In genomic region chr15:92601940-92602593, GRCh38 we compare ENCODE assay signal across 20 cellular contexts. TPM values are rescaled to one million over a fixed set of nuclear protein-coding genes. Genes with fewer than 3 reads are reported as not detected.
DNase-seq lines count a peak whose midpoint lies in the region; ATAC-seq and TF ChIP-seq lines count a peak whose summit lies in the region.
"Had no signal": no experiment of that assay in that cellular context is flagged by ENCODE, and none has a peak within 500 bp of the region (broad histone marks: within the 10 kb centered on the region; RNA-seq: fewer than 3 reads in every experiment).

No MANE protein-coding gene starts in this region.

- H3K9ac ChIP-seq in MM.1S (ENCODE audit: low read length), result no peak overlapping the region

- no peak overlapping the region for H3K4me2 ChIP-seq in MM.1S (ENCODE audit: low read depth, low read length)
- H3K4me2 ChIP-seq: A549 had no signal

- H3K9me3 ChIP-seq in lower lobe of right lung (no peaks in the 10 kb centered on the region), MM.1S (replicated peaks; ENCODE audit: insufficient read depth, low read length) (no peaks in the 10 kb centered on the region)
- H3K9me3 ChIP-seq: A549 had no signal

- DNase-seq in activated effector memory CD4-positive, alpha-beta T cell treated with anti-CD3 and anti-CD28 coated beads, Interleukin-2, amount 50 U/mL, for 16 hours, result peak; percentile 3
- DNase-seq in activated effector memory CD4-positive, alpha-beta T cell treated with Interleukin-2 at 50 U/mL for 16 hours, result no peak
- no peak for DNase-seq in lower lobe of right lung
- DNase-seq in sciatic nerve (ENCODE audit: low spot score), result peak; percentile 15
- no peak for DNase-seq in NCI-H187 treated with DMSO at 0.1 percent for 48 hours (lab: John Stamatoyannopoulos, UW)
- DNase-seq in MM.1S, result no peak
- DNase-seq: AML-193; CD4-positive, alpha-beta memory T cell; DMS79 treated with DMSO at 0.1 percent for 48 hours; GF-D8; GOT3; H7; HFFc6; IMR-90 had no signal

- H2AFZ ChIP-seq in MM.1S (ENCODE audit: low read length), result no peak overlapping the region

- no peaks in the 10 kb centered on the region for H3K36me3 ChIP-seq in lower lobe of right lung
- no peaks in the 10 kb centered on the region for H3K36me3 ChIP-seq in MM.1S (replicated peaks; ENCODE audit: insufficient read depth, low read length)

- TF ChIP-seq CTCF in lower lobe of right lung (IDR thresholded peaks at IDR 0.05) (no peak), MM.1S (IDR thresholded peaks at IDR 0.05; ENCODE audit: low read length) (no peak)

- H3K27ac ChIP-seq in lower lobe of right lung, result peak overlapping the region; percentile 58
- no peak overlapping the region for H3K27ac ChIP-seq in MM.1S (ENCODE audit: low read length)
- H3K27ac ChIP-seq: 22Rv1, A549 had no signal

- no peaks in the 10 kb centered on the region for H3K79me2 ChIP-seq in MM.1S (ENCODE audit: low read length)

- no peaks in the 10 kb centered on the region for H4K20me1 ChIP-seq in MM.1S (ENCODE audit: insufficient read depth, low read length)

- H3K27me3 ChIP-seq in lower lobe of right lung (ENCODE audit: low read depth), result no peaks in the 10 kb centered on the region
- H3K27me3 ChIP-seq in MM.1S (replicated peaks; ENCODE audit: insufficient read depth, low read length), result no peaks in the 10 kb centered on the region

- intact Hi-C loops in lower lobe of right lung (cut with DNase I) (no loop called here), sciatic nerve (cut with DNase I) (no loop called here)

- H3K4me1 ChIP-seq in lower lobe of right lung (peaks cover 7% of the 10 kb centered on the region), MM.1S (ENCODE audit: low read length) (no peaks in the 10 kb centered on the region)

- ATAC-seq in lower lobe of right lung (peak; percentile 31 to 67), sciatic nerve (no peak), GM19035 (IDR thresholded peaks at IDR 0.05; ENCODE audit: unreplicated experiment) (no peak)
- ATAC-seq: A549, GM12878, HCT116, K562 had no signal

- H3K4me3 ChIP-seq in lower lobe of right lung (no peak overlapping the region), MM.1S (ENCODE audit: low read length) (no peak overlapping the region)
- H3K4me3 ChIP-seq: A549, GM12878, K562 had no signal

- H3F3A ChIP-seq in MM.1S (ENCODE audit: insufficient read depth, low read length), result no peaks in the 10 kb centered on the region

- no peaks in the 10 kb centered on the region for H3K9me2 ChIP-seq in MM.1S (replicated peaks; ENCODE audit: insufficient read depth, low read length)

RNA-seq across cellular contexts. Expression of gene FAM174B, which starts 53.5 kb away (rescaled TPM):
- 57.7 TPM for total RNA-seq in lower lobe of right lung
- 17.5 TPM for total RNA-seq in sciatic nerve

Comparison
In these comparisons a context has a peak if more than half of its experiments do, and no peak if none do; other contexts are left out.
1. DNase-seq: peak in activated effector memory CD4-positive, alpha-beta T cell treated with anti-CD3 and anti-CD28 coated beads, Interleukin-2, amount 50 U/mL, for 16 hours (single experiment) and sciatic nerve (single experiment); none in activated effector memory CD4-positive, alpha-beta T cell treated with Interleukin-2 at 50 U/mL for 16 hours (single experiment), lower lobe of right lung (single experiment), NCI-H187 treated with DMSO at 0.1 percent for 48 hours (single experiment) and MM.1S (single experiment).
2. ATAC-seq: peak in lower lobe of right lung (2 of 2); none in sciatic nerve (single experiment) and GM19035 (single experiment).